7 cellular contexts compared by ENCODE assay signal in genomic region chrX:154373340-154374306, GRCh38. TPM values are rescaled to one million over a fixed set of nuclear protein-coding genes. Genes with fewer than 3 reads are reported as not detected.
DNase-seq lines count a peak whose midpoint lies in the region; ATAC-seq, FAIRE-seq and TF ChIP-seq lines count a peak whose summit lies in the region.

No MANE protein-coding gene starts in this region.

- H3K4me1 ChIP-seq in SJSA1 (replicated peaks) (peaks cover 46% of the 10 kb centered on the region), endothelial cell of umbilical vein (ENCODE audit: control insufficient read depth, extremely low read depth, insufficient read depth, low read length) (peaks cover 23% of the 10 kb centered on the region), upper lobe of right lung (peaks cover 11% of the 10 kb centered on the region)

- POLR2A ChIA-PET in endothelial cell of umbilical vein (lab: Charles Lee) = interaction anchor here (0.9 to 1.0 kb wide), 2 partner anchors 24 to 28 kb away, joined by 3 read pairs; no protein-coding TSS in a partner anchor

- H3K36me3 ChIP-seq in SJSA1 = peaks cover 20% of the 10 kb centered on the region
- no peaks in the 10 kb centered on the region for H3K36me3 ChIP-seq in endothelial cell of umbilical vein (ENCODE audit: control insufficient read depth in 2 of 2, extremely low read depth in 1 of 2, insufficient read depth in 2 of 2, low read length in 2 of 2)
- H3K36me3 ChIP-seq in upper lobe of right lung = no peaks in the 10 kb centered on the region

- dilution Hi-C loops in endothelial cell of umbilical vein (cut with MboI; ENCODE audit: extremely low pct_ligation_motif_present, low sequenced_read_pairs) = no loop called here

- BruUV-seq in endothelial cell of umbilical vein (replicated peaks; lab: Mats Ljungman, UMichigan) = no TSS peak

- peak overlapping the region; percentile 18 for H3K4me2 ChIP-seq in endothelial cell of umbilical vein (ENCODE audit: insufficient read depth, low read length)

- CTCF ChIA-PET in endothelial cell of umbilical vein (lab: Charles Lee) = interaction anchor here (0.8 to 2.4 kb wide), 16 partner anchors 8 to 402 kb away, joined by 3 to 24 read pairs (median 3); partner anchors contain the start of genes FAM3A, FAM50A, HCFC1 and PLXNA3

- peak; percentile 89 for FAIRE-seq in endothelial cell of umbilical vein (lab: Jason Lieb, UNC)

- H3K4me3 ChIP-seq in SJSA1 (peak overlapping the region; percentile 50), endothelial cell of umbilical vein (replicated peaks in 1 of 3; ENCODE audit: insufficient read depth in 1 of 3, low read depth in 1 of 3, low read length in 3 of 3) (peak overlapping the region; percentile 5 to 50 (median 9)), upper lobe of right lung (peak overlapping the region; percentile 71)

- DNase-seq in ELF-1 (ENCODE audit: low read depth, low spot score) (peak; percentile 96), LHCN-M2 (ENCODE audit: low read depth) (peak; percentile 77), SJSA1 (ENCODE audit: low read depth in 1 of 2, low spot score in 2 of 2) (peak; percentile 73 to 83), endothelial cell of umbilical vein (ENCODE audit: low read depth, low spot score) (peak; percentile 70), mucosa of gallbladder (ENCODE audit: low spot score) (peak; percentile 53), upper lobe of right lung (peak; percentile 81)
- DNase-seq in activated CD4-positive, CD25-positive, alpha-beta regulatory T cell treated with anti-CD3 and anti-CD28 coated beads, Interleukin-2, amount 50 U/mL, for 72 hours = no peak

- no peaks in the 10 kb centered on the region for H4K20me1 ChIP-seq in endothelial cell of umbilical vein (replicated peaks; ENCODE audit: control insufficient read depth, extremely low read depth, insufficient read depth, low read length)

- intact Hi-C loops in endothelial cell of umbilical vein (cut with micrococcal nuclease) = loop anchor here (1.0 to 5.0 kb wide), 2 partner anchors 34 to 161 kb away; partner anchors contain the start of gene DNASE1L1
- intact Hi-C loops in upper lobe of right lung (cut with DNase I) = no loop called here

- H3K9me3 ChIP-seq in SJSA1 (replicated peaks) (no peaks in the 10 kb centered on the region), endothelial cell of umbilical vein (replicated peaks; ENCODE audit: control insufficient read depth, insufficient read depth, low read length) (no peaks in the 10 kb centered on the region), upper lobe of right lung (no peaks in the 10 kb centered on the region)

- peaks cover 25% of the 10 kb centered on the region for H3K79me2 ChIP-seq in endothelial cell of umbilical vein (ENCODE audit: control insufficient read depth, insufficient read depth, low read length)

- ATAC-seq in upper lobe of right lung = no peak

- peak; percentile 51 to 55 for TF ChIP-seq CTCF in endothelial cell of umbilical vein (IDR thresholded peaks at IDR 0.05; ENCODE audit: extremely low read depth in 1 of 2, insufficient read depth in 1 of 2, low read depth in 1 of 2, low read length in 2 of 2)
- TF ChIP-seq CTCF in upper lobe of right lung (IDR thresholded peaks at IDR 0.05) = peak; percentile 53

- peak overlapping the region; percentile 26 for H2AFZ ChIP-seq in endothelial cell of umbilical vein (ENCODE audit: low read depth, low read length)

- H3K27ac ChIP-seq in SJSA1 (no peak overlapping the region), endothelial cell of umbilical vein (ENCODE audit: insufficient read depth, low read depth, low read length) (peak overlapping the region; percentile 45), upper lobe of right lung (peak overlapping the region; percentile 47)

- H3K9me1 ChIP-seq in endothelial cell of umbilical vein (replicated peaks; ENCODE audit: control insufficient read depth, extremely low read depth, insufficient read depth, low read length) = no peaks in the 10 kb centered on the region

- no peaks in the 10 kb centered on the region for H3K27me3 ChIP-seq in SJSA1 (replicated peaks)
- H3K27me3 ChIP-seq in endothelial cell of umbilical vein (ENCODE audit: control insufficient read depth in 2 of 2, insufficient read depth in 2 of 2, low read length in 2 of 2) = no peaks in the 10 kb centered on the region
- H3K27me3 ChIP-seq in upper lobe of right lung = no peaks in the 10 kb centered on the region

- TF ChIP-seq POLR2A in endothelial cell of umbilical vein (IDR thresholded peaks at IDR 0.05; ENCODE audit: low read depth, low read length) = no peak

- H3K9ac ChIP-seq in endothelial cell of umbilical vein (replicated peaks; ENCODE audit: extremely low read depth, insufficient read depth, low read length) = peak overlapping the region; percentile 4

TF ChIP-seq in endothelial cell of umbilical vein, 7 proteins besides CTCF, POLR2A, EP300 and RAD21 (continues in another document):
- no peak for TF ChIP-seq POLR2AphosphoS5 (IDR thresholded peaks at IDR 0.05; ENCODE audit: insufficient read depth, low read depth, low read length)
- no peak for TF ChIP-seq EZH2 (IDR thresholded peaks at IDR 0.05; ENCODE audit: borderline replicate concordance, low read depth, low read length, severe bottlenecking)

RNA-seq across cellular contexts. Expression of gene FLNA, which starts 0.8 kb away (rescaled TPM):
- total RNA-seq in LHCN-M2 (2014; rRNA removed) (1,374 and 1,654 TPM in 2 replicates), endothelial cell of umbilical vein (1,474 and 1,671 TPM in 2 replicates), mucosa of gallbladder (2,367 TPM), upper lobe of right lung (1,252 TPM)
- 2,189 TPM for polyA plus RNA-seq in LHCN-M2 (2012)
- total RNA-seq in SJSA1 (2014; rRNA removed; shearing (Covaris generic)) = 918 and 1,686 TPM in 2 replicates
- polyA plus RNA-seq in endothelial cell of umbilical vein = 658 and 817 TPM in 2 replicates
- polyA plus RNA-seq in endothelial cell of umbilical vein (2011; cell fraction: cytosol; rRNA removed) = 586 and 692 TPM in 2 replicates
- polyA plus RNA-seq in endothelial cell of umbilical vein (2011; cell fraction: nucleus; rRNA removed) = 1,827 and 2,405 TPM in 2 replicates
- polyA plus RNA-seq in endothelial cell of umbilical vein (2012) = 942 and 1,144 TPM in 2 replicates
- polyA minus RNA-seq in endothelial cell of umbilical vein = 2,274 and 2,423 TPM in 2 replicates
- polyA minus RNA-seq in endothelial cell of umbilical vein (2011; cell fraction: cytosol; rRNA and poly(A)+ RNA removed) = 691 TPM
- 948 and 1,772 TPM in 2 replicates for polyA minus RNA-seq in endothelial cell of umbilical vein (2011; cell fraction: nucleus; rRNA and poly(A)+ RNA removed)

RNA-seq across cellular contexts. Expression of gene EMD, which starts 5.5 kb away (rescaled TPM):
- total RNA-seq in LHCN-M2 (2014; rRNA removed) (67.0 and 77.3 TPM in 2 replicates), endothelial cell of umbilical vein (71.5 and 76.8 TPM in 2 replicates), mucosa of gallbladder (62.6 TPM), upper lobe of right lung (58.4 TPM)
- 123 TPM for polyA plus RNA-seq in LHCN-M2 (2012)
- 17.7 and 42.3 TPM in 2 replicates for total RNA-seq in SJSA1 (2014; rRNA removed; shearing (Covaris generic))
- polyA plus RNA-seq in endothelial cell of umbilical vein = 47.0 and 50.6 TPM in 2 replicates
- 62.3 and 65.3 TPM in 2 replicates for polyA plus RNA-seq in endothelial cell of umbilical vein (2011; cell fraction: cytosol; rRNA removed)
- 58.2 and 63.0 TPM in 2 replicates for polyA plus RNA-seq in endothelial cell of umbilical vein (2011; cell fraction: nucleus; rRNA removed)
- polyA plus RNA-seq in endothelial cell of umbilical vein (2012) = 69.6 and 87.5 TPM in 2 replicates
- polyA minus RNA-seq in endothelial cell of umbilical vein = 34.2 and 47.7 TPM in 2 replicates
- 56.5 TPM for polyA minus RNA-seq in endothelial cell of umbilical vein (2011; cell fraction: cytosol; rRNA and poly(A)+ RNA removed)
- polyA minus RNA-seq in endothelial cell of umbilical vein (2011; cell fraction: nucleus; rRNA and poly(A)+ RNA removed) = 14.7 and 18.9 TPM in 2 replicates

RNA-seq across cellular contexts. Expression of gene RPL10, which starts 24.6 kb away (rescaled TPM):
- 2,668 and 4,535 TPM in 2 replicates for total RNA-seq in LHCN-M2 (2014; rRNA removed)
- 3,666 TPM for polyA plus RNA-seq in LHCN-M2 (2012)
- total RNA-seq in SJSA1 (2014; rRNA removed; shearing (Covaris generic)) = 1,843 and 4,201 TPM in 2 replicates
- total RNA-seq in endothelial cell of umbilical vein = 2,493 and 2,979 TPM in 2 replicates
- polyA plus RNA-seq in endothelial cell of umbilical vein = 6,375 and 7,586 TPM in 2 replicates
- polyA plus RNA-seq in endothelial cell of umbilical vein (2011; cell fraction: cytosol; rRNA removed) = 8,116 and 9,197 TPM in 2 replicates
- 2,307 and 2,831 TPM in 2 replicates for polyA plus RNA-seq in endothelial cell of umbilical vein (2011; cell fraction: nucleus; rRNA removed)
- polyA plus RNA-seq in endothelial cell of umbilical vein (2012) = 3,703 and 5,650 TPM in 2 replicates
- 1,869 and 2,194 TPM in 2 replicates for polyA minus RNA-seq in endothelial cell of umbilical vein
- 1,135 TPM for polyA minus RNA-seq in endothelial cell of umbilical vein (2011; cell fraction: cytosol; rRNA and poly(A)+ RNA removed)
- polyA minus RNA-seq in endothelial cell of umbilical vein (2011; cell fraction: nucleus; rRNA and poly(A)+ RNA removed) = 299 and 338 TPM in 2 replicates
- 1,937 TPM for total RNA-seq in mucosa of gallbladder
- 2,677 TPM for total RNA-seq in upper lobe of right lung

RNA-seq across cellular contexts. Expression of gene DNASE1L1, which starts 35.4 kb away (rescaled TPM):
- total RNA-seq in LHCN-M2 (2014; rRNA removed) (96.6 and 104 TPM in 2 replicates), endothelial cell of umbilical vein (47.5 and 61.5 TPM in 2 replicates), mucosa of gallbladder (28.2 TPM), upper lobe of right lung (37.1 TPM)
- 91.3 TPM for polyA plus RNA-seq in LHCN-M2 (2012)
- total RNA-seq in SJSA1 (2014; rRNA removed; shearing (Covaris generic)) = 30.9 and 41.8 TPM in 2 replicates
- 84.9 and 90.8 TPM in 2 replicates for polyA plus RNA-seq in endothelial cell of umbilical vein
- polyA plus RNA-seq in endothelial cell of umbilical vein (2011; cell fraction: cytosol; rRNA removed) = 52.3 and 57.1 TPM in 2 replicates
- 36.1 and 37.4 TPM in 2 replicates for polyA plus RNA-seq in endothelial cell of umbilical vein (2011; cell fraction: nucleus; rRNA removed)
- polyA plus RNA-seq in endothelial cell of umbilical vein (2012) = 109 and 110 TPM in 2 replicates
- polyA minus RNA-seq in endothelial cell of umbilical vein = 49.5 and 53.4 TPM in 2 replicates
- 13.8 TPM for polyA minus RNA-seq in endothelial cell of umbilical vein (2011; cell fraction: cytosol; rRNA and poly(A)+ RNA removed)
- 8.6 and 12.2 TPM in 2 replicates for polyA minus RNA-seq in endothelial cell of umbilical vein (2011; cell fraction: nucleus; rRNA and poly(A)+ RNA removed)

RNA-seq across cellular contexts. Expression of gene TAFAZZIN, which starts 37.7 kb away (rescaled TPM):
- total RNA-seq in LHCN-M2 (2014; rRNA removed) (28.2 and 159 TPM in 2 replicates), endothelial cell of umbilical vein (43.4 and 46.6 TPM in 2 replicates), mucosa of gallbladder (49.8 TPM), upper lobe of right lung (43.9 TPM)
- polyA plus RNA-seq in LHCN-M2 (2012) = 15.1 TPM
- 11.3 and 17.7 TPM in 2 replicates for total RNA-seq in SJSA1 (2014; rRNA removed; shearing (Covaris generic))
- 33.8 and 37.2 TPM in 2 replicates for polyA plus RNA-seq in endothelial cell of umbilical vein
- polyA plus RNA-seq in endothelial cell of umbilical vein (2011; cell fraction: cytosol; rRNA removed) = 16.7 and 24.8 TPM in 2 replicates
- 175 and 186 TPM in 2 replicates for polyA plus RNA-seq in endothelial cell of umbilical vein (2011; cell fraction: nucleus; rRNA removed)
- polyA plus RNA-seq in endothelial cell of umbilical vein (2012) = 18.7 and 22.4 TPM in 2 replicates
- 20.5 and 27.7 TPM in 2 replicates for polyA minus RNA-seq in endothelial cell of umbilical vein
- polyA minus RNA-seq in endothelial cell of umbilical vein (2011; cell fraction: cytosol; rRNA and poly(A)+ RNA removed) = 22.4 TPM
- polyA minus RNA-seq in endothelial cell of umbilical vein (2011; cell fraction: nucleus; rRNA and poly(A)+ RNA removed) = 28.5 and 35.5 TPM in 2 replicates

Comparison
In these comparisons a context has a peak if more than half of its experiments do, and no peak if none do; other contexts are left out.
1. H3K4me3 ChIP-seq: peak in every context shown above with its lines; median percentile 71 in upper lobe of right lung; 50 in SJSA1; 9 in endothelial cell of umbilical vein.